21 cellular contexts compared by ENCODE assay signal in the genomic region with DNA sequence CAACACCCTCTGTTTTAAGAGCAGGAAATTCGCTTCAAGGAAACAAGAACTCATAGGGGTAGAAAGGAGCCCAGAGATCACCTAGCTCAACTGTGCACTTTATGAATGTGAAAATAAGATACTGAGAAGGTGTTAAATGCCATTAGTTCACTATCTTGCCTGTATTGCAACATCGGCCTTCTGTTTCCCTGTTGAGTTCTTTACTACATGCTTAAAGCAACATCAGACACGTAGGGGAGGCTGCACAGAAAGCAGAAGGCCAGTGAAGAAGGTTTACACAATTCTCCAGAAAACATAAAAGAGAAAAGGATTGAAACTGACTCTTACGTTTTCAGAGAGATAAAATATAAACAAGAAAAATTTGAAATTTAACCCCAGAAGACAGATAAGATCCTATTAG.
"Had no signal": no experiment of that assay in that cellular context is flagged by ENCODE, and none has a peak within 500 bp of the region (broad histone marks: within the 10 kb centered on the region; RNA-seq: fewer than 3 reads in every experiment).

No MANE protein-coding gene starts in this region.

- H3K27me3 Mint-ChIP-seq: dendritic cell treated with granulocyte-macrophage colony-stimulating factor and Interleukin-4, amounts not matched to agents 40 ng/mL and 50 ng/mL, for 4 days had no signal

- DNase-seq: activated CD4-positive, alpha-beta T cell treated with anti-CD3 and anti-CD28 coated beads, Interleukin-2, amount 50 U/mL, for 1 hour; activated CD4-positive, CD25-positive, alpha-beta regulatory T cell treated with anti-CD3 and anti-CD28 coated beads, Interleukin-2, amount 50 U/mL, for 72 hours; activated CD8-positive, alpha-beta memory T cell treated with anti-CD3 and anti-CD28 coated beads for 24 hours; activated CD8-positive, alpha-beta memory T cell treated with anti-CD3 and anti-CD28 coated beads, Interleukin-2, amount 50 U/mL, for 48 hours; activated effector memory CD4-positive, alpha-beta T cell treated with anti-CD3 and anti-CD28 coated beads, Interleukin-2, amount 50 U/mL, for 16 hours; activated naive CD4-positive, alpha-beta T cell treated with anti-CD3 and anti-CD28 coated beads, Interleukin-2, amount 50 U/mL, for 16 hours; activated T-cell treated with anti-CD3 and anti-CD28 coated beads, Interleukin-2, amount 50 U/mL, for 48 hours; effector memory CD4-positive, alpha-beta T cell; esophagus squamous epithelium; immature natural killer cell; kidney glomerular epithelial cell; left ventricle myocardium inferior; mammary epithelial cell; retina; stimulated activated CD8-positive, alpha-beta memory T cell treated with anti-CD3 and anti-CD28 coated beads, Interleukin-4, amount 100 ng/mL, for 48 hours; stimulated activated naive CD4-positive, alpha-beta T cell treated with Interleukin-2 at 50 U/mL for 16 hours; tibial artery had no signal

- H3K27me3 ChIP-seq: ascending aorta, tibial artery, vagina had no signal

- H3K9me3 ChIP-seq: ascending aorta, esophagus squamous epithelium, vagina had no signal

- H3K4me3 Mint-ChIP-seq: dendritic cell treated with granulocyte-macrophage colony-stimulating factor and Interleukin-4, amounts not matched to agents 40 ng/mL and 50 ng/mL, for 4 days; immature natural killer cell had no signal

- H3K9me3 Mint-ChIP-seq: dendritic cell treated with granulocyte-macrophage colony-stimulating factor and Interleukin-4, amounts not matched to agents 40 ng/mL and 50 ng/mL, for 4 days; immature natural killer cell had no signal

- H3K36me3 ChIP-seq: ascending aorta, esophagus squamous epithelium, left ventricle myocardium inferior, tibial artery, vagina had no signal

- H3K4me1 ChIP-seq: ascending aorta, esophagus squamous epithelium, left ventricle myocardium inferior, tibial artery, vagina had no signal

- H3K27ac ChIP-seq: ascending aorta, esophagus squamous epithelium, left ventricle myocardium inferior, tibial artery, vagina, VCaP had no signal

- H3K36me3 Mint-ChIP-seq: immature natural killer cell had no signal

- H3K4me3 ChIP-seq: ascending aorta, esophagus squamous epithelium, left ventricle myocardium inferior, tibial artery, vagina had no signal

- H3K27ac Mint-ChIP-seq: dendritic cell treated with granulocyte-macrophage colony-stimulating factor and Interleukin-4, amounts not matched to agents 40 ng/mL and 50 ng/mL, for 4 days; immature natural killer cell had no signal
